15 cellular contexts compared by ENCODE assay signal in genomic region chr3:134362221-134362620, GRCh38. TPM values are rescaled to one million over a fixed set of nuclear protein-coding genes. Genes with fewer than 3 reads are reported as not detected.
DNase-seq lines count a peak whose midpoint lies in the region; ATAC-seq and TF ChIP-seq lines count a peak whose summit lies in the region.
"Had no signal": no experiment of that assay in that cellular context is flagged by ENCODE, and none has a peak within 500 bp of the region (broad histone marks: within the 10 kb centered on the region; RNA-seq: fewer than 3 reads in every experiment).

No MANE protein-coding gene starts in this region.

- H3K9me3 ChIP-seq in heart right ventricle (no peaks in the 10 kb centered on the region), gastroesophageal sphincter (no peaks in the 10 kb centered on the region), sigmoid colon (no peaks in the 10 kb centered on the region)

- TF ChIP-seq CTCF in heart right ventricle (IDR thresholded peaks at IDR 0.05) = no peak
- TF ChIP-seq CTCF in gastroesophageal sphincter (IDR thresholded peaks at IDR 0.05) = no peak
- TF ChIP-seq CTCF in sigmoid colon (IDR thresholded peaks at IDR 0.05) = no peak

- TF ChIP-seq EP300 in gastroesophageal sphincter (IDR thresholded peaks at IDR 0.05) = no peak
- TF ChIP-seq EP300 in sigmoid colon (IDR thresholded peaks at IDR 0.05) = no peak

- intact Hi-C loops in heart right ventricle (cut with DNase I) (loop anchor here in 3 of 10 donors (5.0 to 10.0 kb wide), 3 partner anchors 35 to 147 kb away; no protein-coding TSS in a partner anchor), Right ventricle myocardium superior (cut with DNase I) (no loop called here), sigmoid colon (cut with DNase I) (loop anchor here (5.0 to 10.0 kb wide), 2 partner anchors 787 to 1700 kb away; partner anchors contain the start of genes CDV3 and UBA5)

- H3K36me3 ChIP-seq in heart right ventricle (peaks cover 0 to 95% (median 85%) of the 10 kb centered on the region in 9 donors), gastroesophageal sphincter (peaks cover 5 to 92% of the 10 kb centered on the region in 2 donors), sigmoid colon (peaks cover 18 to 88% (median 67%) of the 10 kb centered on the region in 4 donors)

- no peak overlapping the region for H3K4me3 ChIP-seq in heart right ventricle
- no peak overlapping the region for H3K4me3 ChIP-seq in gastroesophageal sphincter
- H3K4me3 ChIP-seq in sigmoid colon = no peak overlapping the region

- peak overlapping the region in 8 of 10 donors; percentile 88 to 100 (median 100) for H3K27ac ChIP-seq in heart right ventricle
- H3K27ac ChIP-seq in gastroesophageal sphincter = peak overlapping the region; percentile 61 to 100 (median 99)
- H3K27ac ChIP-seq in sigmoid colon = peak overlapping the region; percentile 98 to 100 (median 100)

- WGBS in heart right ventricle, 2 donors = 83 to 86% methylated on average over 6 of the region's 6 CpGs
- WGBS in gastroesophageal sphincter (ENCODE audit: low coverage in 1 of 2), 2 donors = 76 to 100% methylated on average over 3 of the region's 6 CpGs
- 93 to 96% methylated on average over 6 of the region's 6 CpGs for WGBS in sigmoid colon, 2 donors

- DNase-seq in heart right ventricle (no peak), Right ventricle myocardium superior (no peak), sigmoid colon (no peak), GOT3 (lab: John Stamatoyannopoulos, UW) (no peak), superior temporal gyrus (ENCODE audit: extremely low spot score) (no peak), midbrain (lab: John Stamatoyannopoulos, UW) (no peak)
- DNase-seq: foreskin keratinocyte; immature natural killer cell; NCI-H1417; NCI-H345; stimulated activated naive CD8-positive, alpha-beta T cell treated with anti-CD3 and anti-CD28 coated beads, Interleukin-15, Interleukin-2, amounts not matched to agents 100 U/mL and 50 U/mL, for 24 hours; T-cell had no signal

- no peak for TF ChIP-seq POLR2A in gastroesophageal sphincter (IDR thresholded peaks at IDR 0.05)
- no peak for TF ChIP-seq POLR2A in sigmoid colon (IDR thresholded peaks at IDR 0.05)

- ATAC-seq in heart right ventricle = no peak
- ATAC-seq in Right ventricle myocardium superior (ENCODE audit: poor library complexity) = no peak
- ATAC-seq in gastroesophageal sphincter = no peak
- no peak for ATAC-seq in HG03045 (IDR thresholded peaks at IDR 0.05; ENCODE audit: unreplicated experiment)
- ATAC-seq: foreskin keratinocyte; stimulated activated naive CD8-positive, alpha-beta T cell treated with anti-CD3 and anti-CD28 coated beads, Interleukin-15, Interleukin-2, amounts not matched to agents 100 U/mL and 50 U/mL, for 24 hours; T-cell had no signal

- H3K27me3 ChIP-seq in heart right ventricle = peaks cover 0 to 15% (median 0%) of the 10 kb centered on the region in 7 donors
- H3K27me3 ChIP-seq in gastroesophageal sphincter = no peaks in the 10 kb centered on the region
- H3K27me3 ChIP-seq in sigmoid colon = no peaks in the 10 kb centered on the region
- H3K27me3 ChIP-seq: foreskin keratinocyte had no signal

- H3K4me1 ChIP-seq in heart right ventricle (peaks cover 44 to 100% (median 97%) of the 10 kb centered on the region in 9 donors), gastroesophageal sphincter (peaks cover 30 to 99% (median 83%) of the 10 kb centered on the region in 3 donors), sigmoid colon (peaks cover 0 to 100% (median 98%) of the 10 kb centered on the region in 4 donors)

RNA-seq across cellular contexts. Expression of gene AMOTL2, which starts 12.0 kb away (rescaled TPM):
- 10 to 100 TPM; 27.8 to 96.6 (median 57.8) TPM for total RNA-seq in heart right ventricle
- polyA plus RNA-seq in heart right ventricle = 10 to 100 TPM; 18.7 to 19.8 TPM
- 63.0 TPM for total RNA-seq in Right ventricle myocardium superior
- total RNA-seq in gastroesophageal sphincter = 100 to 1,000 TPM in 3 of 4 donors, 10 to 100 TPM in 1; 93.2 to 226 (median 153) TPM
- total RNA-seq in sigmoid colon = 100 to 1,000 TPM in 1 of 4 donors, 10 to 100 TPM in 3; 43.5 to 112 (median 47.6) TPM
- polyA plus RNA-seq in sigmoid colon = 10 to 100 TPM in 1 of 3 donors, 1 to 10 TPM in 2; 1.6 to 13.8 (median 9.9) TPM
- polyA plus RNA-seq: IgD-negative memory B cell, immature natural killer cell had no signal
